ENCODE assay signal across 1 cellular context in genomic region chr3:159029306-159030026, GRCh38.
TF ChIP-seq lines count a peak whose summit lies in the region.

No MANE protein-coding gene starts in this region.

TF ChIP-seq in GM12878, 131 proteins besides CTCF, POLR2A, EP300 and RAD21 (continued from another document):
- peak; percentile 56; the same call in 1 of the 2 replicates for TF ChIP-seq MEF2A (IDR thresholded peaks at IDR 0.05; ENCODE audit: insufficient read depth, low read depth, low read length)
- TF ChIP-seq PAX8 (IDR thresholded peaks at IDR 0.05), result no peak
- TF ChIP-seq JUNB (IDR thresholded peaks at IDR 0.05), result peak; percentile 95
- peak; percentile 81 for TF ChIP-seq NFIC (IDR thresholded peaks at IDR 0.05; ENCODE audit: low read depth, low read length)
- TF ChIP-seq ZBTB40 (IDR thresholded peaks at IDR 0.05; ENCODE audit: borderline replicate concordance), result no peak
- TF ChIP-seq LARP7 (IDR thresholded peaks at IDR 0.05), result no peak
- TF ChIP-seq, protein P1, sequence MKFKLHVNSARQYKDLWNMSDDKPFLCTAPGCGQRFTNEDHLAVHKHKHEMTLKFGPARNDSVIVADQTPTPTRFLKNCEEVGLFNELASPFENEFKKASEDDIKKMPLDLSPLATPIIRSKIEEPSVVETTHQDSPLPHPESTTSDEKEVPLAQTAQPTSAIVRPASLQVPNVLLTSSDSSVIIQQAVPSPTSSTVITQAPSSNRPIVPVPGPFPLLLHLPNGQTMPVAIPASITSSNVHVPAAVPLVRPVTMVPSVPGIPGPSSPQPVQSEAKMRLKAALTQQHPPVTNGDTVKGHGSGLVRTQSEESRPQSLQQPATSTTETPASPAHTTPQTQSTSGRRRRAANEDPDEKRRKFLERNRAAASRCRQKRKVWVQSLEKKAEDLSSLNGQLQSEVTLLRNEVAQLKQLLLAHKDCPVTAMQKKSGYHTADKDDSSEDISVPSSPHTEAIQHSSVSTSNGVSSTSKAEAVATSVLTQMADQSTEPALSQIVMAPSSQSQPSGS (IDR thresholded peaks at IDR 0.05; ENCODE audit: low read length), result peak; percentile 49; the same call in 1 of the 2 replicates
- no peak for TF ChIP-seq SUPT20H (IDR thresholded peaks at IDR 0.05; ENCODE audit: borderline replicate concordance, control insufficient read depth, low read depth, low read length)
- no peak for TF ChIP-seq EED (IDR thresholded peaks at IDR 0.05; ENCODE audit: low read depth)
